In genomic region chr2:227163445-227163997, GRCh38 we compare ENCODE assay signal across 8 cellular contexts. TPM values are rescaled to one million over a fixed set of nuclear protein-coding genes. Genes with fewer than 3 reads are reported as not detected.
A peak's percentile ranks its signal among the peaks of the same experiment; 100 is the strongest.
DNase-seq lines count a peak whose midpoint lies in the region; ATAC-seq and TF ChIP-seq lines count a peak whose summit lies in the region.

No MANE protein-coding gene starts in this region.

- H3K36me3 Mint-ChIP-seq in CD4-positive, CD25-positive, alpha-beta regulatory T cell, result no peaks in the 10 kb centered on the region
- no peaks in the 10 kb centered on the region for H3K36me3 Mint-ChIP-seq in activated T-helper 2 cell treated with anti-CD3 and anti-CD28 coated beads, Interferon-gamma antibody, Interleukin-2, Interleukin-4, amounts not matched to agents 10 μg/mL and 5 μg/mL and 100 μg/mL, durations not matched to agents 14 hours and 24 hours and 36 hours (ENCODE audit: low read depth)

- TF ChIP-seq CTCF in suprapubic skin (IDR thresholded peaks at IDR 0.05), result no peak

- peaks cover 0 to 15% (median 5%) of the 10 kb centered on the region in 4 donors for H3K4me1 Mint-ChIP-seq in CD4-positive, CD25-positive, alpha-beta regulatory T cell
- H3K4me1 Mint-ChIP-seq in activated T-helper 2 cell treated with anti-CD3 and anti-CD28 coated beads, Interferon-gamma antibody, Interleukin-2, Interleukin-4, amounts not matched to agents 10 μg/mL and 5 μg/mL and 100 μg/mL, durations not matched to agents 14 hours and 24 hours and 36 hours (ENCODE audit: low read depth), result peaks cover 6% of the 10 kb centered on the region

- ATAC-seq in CD4-positive, CD25-positive, alpha-beta regulatory T cell (ENCODE audit: low read depth in 2 of 2), result no peak
- ATAC-seq in GM19023 (IDR thresholded peaks at IDR 0.05; ENCODE audit: unreplicated experiment), result peak; percentile 55
- peak; percentile 58 for ATAC-seq in HG03095 (IDR thresholded peaks at IDR 0.05; ENCODE audit: unreplicated experiment)

- TF ChIP-seq POLR2A in suprapubic skin (IDR thresholded peaks at IDR 0.05), result no peak

- intact Hi-C loops in activated T-helper 2 cell treated with anti-CD3 and anti-CD28 coated beads, Interferon-gamma antibody, Interleukin-2, Interleukin-4, amounts not matched to agents 10 μg/mL and 5 μg/mL and 100 μg/mL, durations not matched to agents 14 hours and 24 hours and 36 hours (cut with micrococcal nuclease), result no loop called here

- 1% methylated on average over 9 of the region's 20 CpGs for WGBS in suprapubic skin

- H3K4me3 ChIP-seq in CD4-positive, CD25-positive, alpha-beta regulatory T cell (ENCODE audit: low read depth, low read length), result no peak overlapping the region
- H3K4me3 ChIP-seq in iPS-20b (ENCODE audit: low read length) (peak overlapping the region; percentile 68), suprapubic skin (peak overlapping the region; percentile 56)

- no peak for TF ChIP-seq EP300 in suprapubic skin (IDR thresholded peaks at IDR 0.05)

- peak overlapping the region in 1 of 3 donors; percentile 45 for H3K27ac Mint-ChIP-seq in CD4-positive, CD25-positive, alpha-beta regulatory T cell
- no peak overlapping the region for H3K27ac Mint-ChIP-seq in activated T-helper 2 cell treated with anti-CD3 and anti-CD28 coated beads, Interferon-gamma antibody, Interleukin-2, Interleukin-4, amounts not matched to agents 10 μg/mL and 5 μg/mL and 100 μg/mL, durations not matched to agents 14 hours and 24 hours and 36 hours

- H3K9ac ChIP-seq in iPS-20b (ENCODE audit: low read depth, low read length), result no peak overlapping the region; the same call in 1 of the 2 replicates

- peaks cover 0 to 7% (median 0%) of the 10 kb centered on the region in 7 donors for H3K9me3 Mint-ChIP-seq in CD4-positive, CD25-positive, alpha-beta regulatory T cell
- no peaks in the 10 kb centered on the region for H3K9me3 Mint-ChIP-seq in activated T-helper 2 cell treated with anti-CD3 and anti-CD28 coated beads, Interferon-gamma antibody, Interleukin-2, Interleukin-4, amounts not matched to agents 10 μg/mL and 5 μg/mL and 100 μg/mL, durations not matched to agents 14 hours and 24 hours and 36 hours

- H3K36me3 ChIP-seq in CD4-positive, CD25-positive, alpha-beta regulatory T cell (ENCODE audit: control insufficient read depth, insufficient read depth, low read length), result no peaks in the 10 kb centered on the region
- H3K36me3 ChIP-seq in iPS-20b (ENCODE audit: insufficient read depth, low read depth, low read length), result no peaks in the 10 kb centered on the region
- H3K36me3 ChIP-seq in suprapubic skin, result no peaks in the 10 kb centered on the region

- H3K9me3 ChIP-seq in CD4-positive, CD25-positive, alpha-beta regulatory T cell (ENCODE audit: control insufficient read depth in 2 of 2, low read length in 2 of 2), result no peaks in the 10 kb centered on the region
- H3K9me3 ChIP-seq in iPS-20b (ENCODE audit: insufficient read depth, low read depth, low read length) (no peaks in the 10 kb centered on the region; the same call in 1 of the 2 replicates), suprapubic skin (no peaks in the 10 kb centered on the region)

- H3K4me3 Mint-ChIP-seq in CD4-positive, CD25-positive, alpha-beta regulatory T cell, result peak overlapping the region in 3 of 4 donors; percentile 60 to 68 (median 67)
- peak overlapping the region; percentile 18 for H3K4me3 Mint-ChIP-seq in activated T-helper 2 cell treated with anti-CD3 and anti-CD28 coated beads, Interferon-gamma antibody, Interleukin-2, Interleukin-4, amounts not matched to agents 10 μg/mL and 5 μg/mL and 100 μg/mL, durations not matched to agents 14 hours and 24 hours and 36 hours (ENCODE audit: low read depth)

- peaks cover 15% of the 10 kb centered on the region for H3K4me1 ChIP-seq in CD4-positive, CD25-positive, alpha-beta regulatory T cell (ENCODE audit: control insufficient read depth, insufficient read depth, low read length, poor library complexity, severe bottlenecking)
- peaks cover 3% of the 10 kb centered on the region; the same call in 1 of the 2 replicates for H3K4me1 ChIP-seq in iPS-20b (ENCODE audit: insufficient read depth, low read length)
- peaks cover 21% of the 10 kb centered on the region for H3K4me1 ChIP-seq in suprapubic skin

- no peak overlapping the region for H3K27ac ChIP-seq in CD4-positive, CD25-positive, alpha-beta regulatory T cell (ENCODE audit: insufficient read depth, low read length, poor library complexity, severe bottlenecking)
- H3K27ac ChIP-seq in iPS-20b (ENCODE audit: low read length) (no peak overlapping the region), suprapubic skin (no peak overlapping the region)

- no peak for DNase-seq in CD4-positive, CD25-positive, alpha-beta regulatory T cell
- DNase-seq in activated T-helper 2 cell treated with anti-CD3 and anti-CD28 coated beads, Interferon-gamma antibody, Interleukin-2, Interleukin-4, amounts not matched to agents 10 μg/mL and 5 μg/mL and 100 μg/mL, durations not matched to agents 14 hours and 24 hours and 36 hours (ENCODE audit: low spot score), result no peak
- DNase-seq in suprapubic skin (ENCODE audit: low spot score in 2 of 2) (no peak), SIG-M5 (lab: John Stamatoyannopoulos, UW) (no peak)
- DNase-seq in stimulated activated CD4-positive, alpha-beta T cell treated with anti-CD3 and anti-CD28 coated beads, Interleukin-2, amount 100 ng/mL, for 48 hours, result no peak

- peaks cover 26% of the 10 kb centered on the region for H3K27me3 ChIP-seq in CD4-positive, CD25-positive, alpha-beta regulatory T cell (ENCODE audit: control insufficient read depth, insufficient read depth, low read length)
- H3K27me3 ChIP-seq in iPS-20b (ENCODE audit: insufficient read depth, low read length) (peaks cover 73% of the 10 kb centered on the region), suprapubic skin (peaks cover 44% of the 10 kb centered on the region)

- H3K27me3 Mint-ChIP-seq in CD4-positive, CD25-positive, alpha-beta regulatory T cell, result peaks cover 68% of the 10 kb centered on the region
- H3K27me3 Mint-ChIP-seq in activated T-helper 2 cell treated with anti-CD3 and anti-CD28 coated beads, Interferon-gamma antibody, Interleukin-2, Interleukin-4, amounts not matched to agents 10 μg/mL and 5 μg/mL and 100 μg/mL, durations not matched to agents 14 hours and 24 hours and 36 hours (ENCODE audit: low read depth), result peaks cover 48% of the 10 kb centered on the region

RNA-seq across cellular contexts. Expression of gene COL4A4, which starts 0.5 kb away (rescaled TPM):
- total RNA-seq in CD4-positive, CD25-positive, alpha-beta regulatory T cell, result not detected
- polyA plus RNA-seq in CD4-positive, CD25-positive, alpha-beta regulatory T cell, result under 1 TPM in 3 of 4 donors, not detected in 1; 0.02 to 0.13 (median 0.06) TPM
- not detected in 2 replicates for total RNA-seq in activated T-helper 2 cell treated with anti-CD3 and anti-CD28 coated beads, Interferon-gamma antibody, Interleukin-2, Interleukin-4, amounts not matched to agents 10 μg/mL and 5 μg/mL and 100 μg/mL, durations not matched to agents 14 hours and 24 hours and 36 hours
- under 1 TPM; 0.16 to 0.25 (median 0.23) TPM for total RNA-seq in suprapubic skin

RNA-seq across cellular contexts. Expression of gene COL4A3, which starts 0.9 kb away (rescaled TPM):
- total RNA-seq in CD4-positive, CD25-positive, alpha-beta regulatory T cell, result not detected
- polyA plus RNA-seq in CD4-positive, CD25-positive, alpha-beta regulatory T cell, result not detected
- total RNA-seq in activated T-helper 2 cell treated with anti-CD3 and anti-CD28 coated beads, Interferon-gamma antibody, Interleukin-2, Interleukin-4, amounts not matched to agents 10 μg/mL and 5 μg/mL and 100 μg/mL, durations not matched to agents 14 hours and 24 hours and 36 hours, result not detected in 2 replicates
- 1 to 10 TPM in 1 of 4 donors, under 1 TPM in 2, not detected in 1; 0.26 to 2.2 (median 0.80) TPM for total RNA-seq in suprapubic skin

Comparison
In these comparisons a context has a peak if more than half of its experiments do, and no peak if none do; other contexts are left out.
1. ATAC-seq: peak in GM19023 (single experiment) and HG03095 (single experiment); none in CD4-positive, CD25-positive, alpha-beta regulatory T cell (0 of 2).